ENCODE assay signal across 1 cellular context in genomic region chr6:38192011-38192410, GRCh38.
TF ChIP-seq lines count a peak whose summit lies in the region.

No MANE protein-coding gene starts in this region.

TF ChIP-seq in GM23338, 12 proteins besides CTCF, POLR2A, EP300 and RAD21 (continued from another document):
- no peak for TF ChIP-seq ZNF462 (CRISPR knock-in tag; IDR thresholded peaks at IDR 0.05)
- TF ChIP-seq ETS1 (IDR thresholded peaks at IDR 0.05) = no peak
- TF ChIP-seq NANOG (IDR thresholded peaks at IDR 0.05; ENCODE audit: borderline replicate concordance) = no peak
- no peak for TF ChIP-seq REST (IDR thresholded peaks at IDR 0.05; ENCODE audit: unreplicated experiment)
- no peak for TF ChIP-seq STAT1 (IDR thresholded peaks at IDR 0.05; ENCODE audit: unreplicated experiment)
